ENCODE assay signal across 8 cellular contexts in genomic region chr3:139343895-139344856, GRCh38. TPM values are rescaled to one million over a fixed set of nuclear protein-coding genes. Genes with fewer than 3 reads are reported as not detected.
A peak's percentile ranks its signal among the peaks of the same experiment; 100 is the strongest.
DNase-seq lines count a peak whose midpoint lies in the region; ATAC-seq and TF ChIP-seq lines count a peak whose summit lies in the region.

TSS of gene MRPS22 (plus strand) at chr3:139344020. CDS start at chr3:139344027, 7 bp downstream.

- H3K4me3 ChIP-seq in WI38 (ENCODE audit: low read depth, low read length) (peak within 1 kb of the TSS; percentile 94), cardiac fibroblast (replicated peaks in 1 of 2; ENCODE audit: low read depth in 2 of 2, low read length in 2 of 2) (peak within 1 kb of the TSS; percentile 82 to 92), spleen (peak within 1 kb of the TSS; percentile 66 to 98 (median 84))

- peak; percentile 89 for DNase-seq in ACHN
- peak; percentile 78 for DNase-seq in NCI-H2227 treated with DMSO at 0.1 percent for 48 hours (lab: John Stamatoyannopoulos, UW)
- peak; percentile 90 to 92 for DNase-seq in cardiac fibroblast (ENCODE audit: low read depth in 2 of 2)
- DNase-seq in inferior parietal cortex (ENCODE audit: extremely low spot score) = peak; percentile 94
- peak; percentile 93 for DNase-seq in spleen

- TF ChIP-seq POLR2A in spleen (IDR thresholded peaks at IDR 0.05) = no peak

- peak within 1 kb of the TSS; percentile 75 to 93 (median 84) for H3K27ac ChIP-seq in spleen

- H3K4me1 ChIP-seq in spleen = peaks cover 13 to 38% (median 29%) of the 10 kb centered on the region in 6 donors

- whole genome bisulfite sequencing in spleen, 5 donors = 0 to 1% (median 1%) methylated on average over 21 to 37 of the region's 37 CpGs

- intact Hi-C loops in spleen (cut with DNase I; ENCODE audit: low total_unique reads) = no loop called here

- H3K9me3 ChIP-seq in spleen = no peaks in the 10 kb centered on the region

- ATAC-seq in GM18907 (IDR thresholded peaks at IDR 0.05; ENCODE audit: unreplicated experiment) (peak; percentile 99), HG03159 (IDR thresholded peaks at IDR 0.05; ENCODE audit: unreplicated experiment) (peak; percentile 99)

- in situ Hi-C loops in ACHN (cut with HindIII; ENCODE audit: low pct_ligation_motif_present, low pct_unique_long_range_greater_than_20kb, low sequenced_read_pairs) = no loop called here

- H3K27me3 ChIP-seq in spleen (replicated peaks in 1 of 7) = peaks cover 0 to 6% (median 0%) of the 10 kb centered on the region in 7 donors

- no peak for TF ChIP-seq CTCF in WI38 (IDR thresholded peaks at IDR 0.05; ENCODE audit: low read depth, low read length)
- TF ChIP-seq CTCF in cardiac fibroblast (IDR thresholded peaks at IDR 0.05; ENCODE audit: low read depth, low read length) = no peak
- TF ChIP-seq CTCF in spleen (IDR thresholded peaks at IDR 0.05 in 8 of 11, conservative IDR thresholded peaks at IDR 0.05 in 3 of 11) = peak in 1 of 11 experiments; percentile 12

- H3K36me3 ChIP-seq in spleen = peaks cover 0 to 33% (median 24%) of the 10 kb centered on the region in 6 donors

RNA-seq across cellular contexts. Expression of gene MRPS22, which starts in this region (rescaled TPM):
- 10 to 100 TPM; 24.8 to 53.2 (median 31.0) TPM for total RNA-seq in spleen
- polyA plus RNA-seq in spleen = 10 to 100 TPM; 25.1 to 31.6 (median 30.8) TPM

Comparison
In these comparisons a context has a peak if more than half of its experiments do, and no peak if none do; other contexts are left out.
1. Peak in every context shown above with its lines: DNase-seq, ATAC-seq, H3K4me3 ChIP-seq and H3K27ac ChIP-seq.